Comparison of ENCODE assay signal across 26 cellular contexts in the genomic region with DNA sequence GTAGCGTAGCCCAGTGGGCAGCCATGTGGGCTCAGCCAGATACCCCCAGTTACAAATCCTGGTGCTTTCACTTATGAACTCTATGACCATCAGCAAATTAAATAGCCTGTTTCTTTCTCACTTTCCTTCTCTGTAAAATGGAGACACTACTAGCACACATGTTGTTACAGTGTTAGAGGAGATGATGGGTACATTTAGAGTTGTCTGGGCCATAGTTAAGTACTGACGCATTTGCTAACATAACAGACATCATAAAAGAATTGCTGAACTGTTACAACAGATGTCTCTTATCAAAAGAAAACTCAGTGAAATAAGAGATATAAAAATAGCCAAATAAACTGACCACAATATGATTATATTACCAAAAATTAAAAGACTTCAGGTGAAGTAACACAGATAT.
"Had no signal": no experiment of that assay in that cellular context is flagged by ENCODE, and none has a peak within 500 bp of the region (broad histone marks: within the 10 kb centered on the region; RNA-seq: fewer than 3 reads in every experiment).

No MANE protein-coding gene starts in this region.

- H3K27me3 ChIP-seq: colonic mucosa, esophagus squamous epithelium, gastrocnemius medialis, left lung had no signal

- H3K4me1 ChIP-seq: colonic mucosa, esophagus squamous epithelium, gastrocnemius medialis, heart right ventricle, left lung, lower lobe of right lung had no signal

- FAIRE-seq: endometrium, islet of Langerhans, keratinocyte had no signal

- H3K4me3 ChIP-seq: colonic mucosa, esophagus squamous epithelium, gastrocnemius medialis, heart right ventricle, left lung, lower lobe of right lung, mucosa of descending colon had no signal

- H3K27ac ChIP-seq: colonic mucosa, epithelial cell of prostate, esophagus squamous epithelium, gastrocnemius medialis, heart right ventricle, left lung, lower lobe of right lung had no signal

- ATAC-seq: effector memory CD8-positive, alpha-beta T cell; esophagus mucosa; gastrocnemius medialis; heart right ventricle; left cardiac atrium; left lung; left ventricle myocardium superior; lower lobe of right lung; mucosa of descending colon had no signal

- DNase-seq: colonic mucosa; cortex of kidney; effector CD8-positive, alpha-beta T cell; effector memory CD8-positive, alpha-beta T cell; endodermal cell; erythroblast; esophagus squamous epithelium; foreskin fibroblast; foreskin melanocyte; gastrocnemius medialis; glutamatergic neuron; head of caudate nucleus; heart right ventricle; hippocampal formation; left cardiac atrium; left lung; left ventricle myocardium superior; lower lobe of right lung; mesenchymal stem cell; mucosa of descending colon; naive B cell had no signal

- H3K9me3 ChIP-seq: colonic mucosa, esophagus squamous epithelium, gastrocnemius medialis, heart right ventricle, left lung, lower lobe of right lung, mucosa of descending colon had no signal

- H3K36me3 ChIP-seq: colonic mucosa, esophagus squamous epithelium, gastrocnemius medialis, heart right ventricle, left lung, lower lobe of right lung had no signal
